Comparison of ENCODE assay signal across 9 cellular contexts in genomic region chr2:218859994-218860831, GRCh38. TPM values are rescaled to one million over a fixed set of nuclear protein-coding genes. Genes with fewer than 3 reads are reported as not detected.
DNase-seq lines count a peak whose midpoint lies in the region; ATAC-seq, FAIRE-seq and TF ChIP-seq lines count a peak whose summit lies in the region.
"Had no signal": no experiment of that assay in that cellular context is flagged by ENCODE, and none has a peak within 500 bp of the region (broad histone marks: within the 10 kb centered on the region; RNA-seq: fewer than 3 reads in every experiment).

No MANE protein-coding gene starts in this region.

- no peaks in the 10 kb centered on the region for H3K36me3 ChIP-seq in NT2/D1 (ENCODE audit: insufficient read depth, insufficient read length, low read length)
- no peaks in the 10 kb centered on the region for H3K36me3 ChIP-seq in pancreas

- H3K27ac Mint-ChIP-seq in CD14-positive monocyte = no peak overlapping the region

- DNase-seq in CD14-positive monocyte (ENCODE audit: low spot score) = peak; percentile 32
- DNase-seq in NT2/D1 (ENCODE audit: low read depth, low spot score) = no peak
- no peak for DNase-seq in epithelial cell of proximal tubule (ENCODE audit: low read depth)
- peak in 1 of 6 donors; percentile 44 for DNase-seq in pancreas
- DNase-seq in NOMO-1 (lab: John Stamatoyannopoulos, UW; ENCODE audit: unreplicated experiment in 2 of 2) = no peak
- DNase-seq in stimulated activated CD4-positive, alpha-beta T cell treated with anti-CD3 and anti-CD28 coated beads, Interleukin-2, amount 100 ng/mL, for 24 hours = no peak
- DNase-seq in AG08396 (ENCODE audit: low spot score) = no peak

- peak overlapping the region; percentile 79 for H3K9ac ChIP-seq in NT2/D1 (ENCODE audit: insufficient read length, low read depth)

- no peaks in the 10 kb centered on the region for H3K9me3 ChIP-seq in NT2/D1 (ENCODE audit: insufficient read depth, low read length)
- no peaks in the 10 kb centered on the region for H3K9me3 ChIP-seq in pancreas

- FAIRE-seq in pancreas (lab: Jason Lieb, UNC) = no peak

- WGBS in pancreas, 2 donors = 4% methylated on average over 40 to 46 of the region's 46 CpGs

- TF ChIP-seq CTCF in CD14-positive monocyte (IDR thresholded peaks at IDR 0.05) = no peak
- TF ChIP-seq CTCF in epithelial cell of proximal tubule (conservative IDR thresholded peaks at IDR 0.05; ENCODE audit: low read depth, low read length) = no peak
- no peak for TF ChIP-seq CTCF in pancreas (IDR thresholded peaks at IDR 0.05)

- H3K27me3 ChIP-seq in NT2/D1 (ENCODE audit: insufficient read depth, insufficient read length) (peaks cover 75% of the 10 kb centered on the region), pancreas (peaks cover 0 to 12% (median 0%) of the 10 kb centered on the region in 4 donors)

- H3K4me1 ChIP-seq in NT2/D1 (ENCODE audit: insufficient read depth, insufficient read length) = peaks cover 39% of the 10 kb centered on the region
- peaks cover 0 to 2% (median 0%) of the 10 kb centered on the region in 3 donors for H3K4me1 ChIP-seq in pancreas

- peaks cover 85 to 96% (median 90%) of the 10 kb centered on the region in 3 donors for H3K27me3 Mint-ChIP-seq in CD14-positive monocyte (ENCODE audit: low read depth in 3 of 3)

- no peak overlapping the region for H3K27ac ChIP-seq in pancreas

- intact Hi-C loops in CD14-positive monocyte (cut with micrococcal nuclease) = no loop called here
- intact Hi-C loops in pancreas (cut with DNase I) = no loop called here

- peaks cover 0 to 39% (median 12%) of the 10 kb centered on the region in 7 donors for H3K9me3 Mint-ChIP-seq in CD14-positive monocyte

- H3K4me1 Mint-ChIP-seq in CD14-positive monocyte = peaks cover 21% of the 10 kb centered on the region

- H3K4me3 ChIP-seq in NT2/D1 (ENCODE audit: insufficient read length, low read depth) (peak overlapping the region; percentile 42), epithelial cell of proximal tubule (ENCODE audit: low read depth, low read length) (peak overlapping the region; percentile 40), pancreas (peak overlapping the region in 3 of 4 donors; percentile 7 to 40 (median 18))

- ATAC-seq in pancreas (peak in 1 of 4 donors; percentile 23), HG02973 (IDR thresholded peaks at IDR 0.05; ENCODE audit: unreplicated experiment) (no peak)

- peak overlapping the region; percentile 47 to 67 for H3K4me3 Mint-ChIP-seq in CD14-positive monocyte

- H3K36me3 Mint-ChIP-seq in CD14-positive monocyte = peaks cover 4 to 6% of the 10 kb centered on the region in 2 donors

RNA-seq across cellular contexts. Expression of gene WNT6, which starts 0.6 kb away (rescaled TPM):
- under 1 TPM; 0.27 to 0.37 TPM for polyA plus RNA-seq in CD14-positive monocyte
- total RNA-seq in epithelial cell of proximal tubule = not detected in 2 replicates
- under 1 TPM in 5 of 6 donors, not detected in 1; 0.09 to 0.53 (median 0.16) TPM for total RNA-seq in pancreas
- polyA plus RNA-seq in pancreas = 1 to 10 TPM in 1 of 2 donors, under 1 TPM in 1; 0.38 to 1.2 TPM

RNA-seq across cellular contexts. Expression of gene WNT10A, which starts 20.4 kb away (rescaled TPM):
- not detected for polyA plus RNA-seq in CD14-positive monocyte
- 1.2 and 2.2 TPM in 2 replicates for total RNA-seq in epithelial cell of proximal tubule
- total RNA-seq in pancreas = 1 to 10 TPM in 1 of 6 donors, under 1 TPM in 2, not detected in 3; 0.15 to 1.5 (median 0.23) TPM
- polyA plus RNA-seq in pancreas = under 1 TPM; 0.05 to 0.30 TPM

RNA-seq across cellular contexts. Expression of gene PRKAG3, which starts 28.6 kb away (rescaled TPM):
- not detected for polyA plus RNA-seq in CD14-positive monocyte
- not detected in 2 replicates for total RNA-seq in epithelial cell of proximal tubule
- not detected for total RNA-seq in pancreas
- not detected for polyA plus RNA-seq in pancreas
- total RNA-seq: Daoy had no signal
